Comparison of ENCODE assay signal across 8 cellular contexts in genomic region chr19:4969292-4969771, GRCh38. TPM values are rescaled to one million over a fixed set of nuclear protein-coding genes. Genes with fewer than 3 reads are reported as not detected.
DNase-seq lines count a peak whose midpoint lies in the region; ATAC-seq and TF ChIP-seq lines count a peak whose summit lies in the region.

No MANE protein-coding gene starts in this region.

- H3K4me1 ChIP-seq in DND-41 (ENCODE audit: insufficient read depth, low read length) (peaks cover 40% of the 10 kb centered on the region), ectodermal cell (ENCODE audit: control insufficient read depth, insufficient read depth, low read length) (peaks cover 15% of the 10 kb centered on the region), neutrophil (ENCODE audit: control insufficient read depth in 1 of 2, insufficient read depth in 1 of 2, low read depth in 1 of 2, low read length in 1 of 2) (peaks cover 49 to 57% of the 10 kb centered on the region in 2 experiments)

- peak overlapping the region; percentile 85 for H3K4me2 ChIP-seq in DND-41 (ENCODE audit: insufficient read depth, low read length)

- H3K27ac ChIP-seq in DND-41 (ENCODE audit: low read length) (peak overlapping the region; percentile 74), ectodermal cell (ENCODE audit: insufficient read depth, low read depth, low read length, poor library complexity, severe bottlenecking) (no peak overlapping the region), neutrophil (peak overlapping the region; percentile 97)

- H3K36me3 ChIP-seq in DND-41 (ENCODE audit: insufficient read depth, low read length) (peaks cover 8% of the 10 kb centered on the region), ectodermal cell (ENCODE audit: control insufficient read depth, insufficient read depth, low read length) (peaks cover 1% of the 10 kb centered on the region), neutrophil (no peaks in the 10 kb centered on the region)

- peak overlapping the region; percentile 83 to 96; a peak in 3 of 4 replicates for H3K4me3 ChIP-seq in DND-41 (ENCODE audit: low read depth in 1 of 2, low read length in 2 of 2)
- H3K4me3 ChIP-seq in Jurkat, Clone E6-1 (ENCODE audit: low read length): peak overlapping the region; percentile 73
- peak overlapping the region; percentile 58 for H3K4me3 ChIP-seq in ectodermal cell (ENCODE audit: insufficient read depth, low read depth, low read length)
- H3K4me3 ChIP-seq in neutrophil (ENCODE audit: low read depth in 1 of 2, low read length in 1 of 2): peak overlapping the region; percentile 76 to 98

- peaks cover 53% of the 10 kb centered on the region for H3K79me2 ChIP-seq in DND-41 (ENCODE audit: insufficient read depth, low read length)

- DNase-seq in DND-41: no peak
- no peak for DNase-seq in Jurkat, Clone E6-1 (ENCODE audit: low read depth, low spot score)
- no peak for DNase-seq in stimulated activated CD4-positive, alpha-beta T cell treated with anti-CD3 and anti-CD28 coated beads, Interleukin-4, amount 100 ng/mL, for 1 hour
- DNase-seq in AML-193 (lab: John Stamatoyannopoulos, UW): no peak
- no peak for DNase-seq in hippocampal formation (lab: John Stamatoyannopoulos, UW)
- DNase-seq in KG1 (lab: John Stamatoyannopoulos, UW): no peak

- peaks cover 35% of the 10 kb centered on the region for H4K20me1 ChIP-seq in DND-41 (ENCODE audit: insufficient read depth, low read length)

- H3K9ac ChIP-seq in DND-41 (ENCODE audit: low read depth, low read length): peak overlapping the region; percentile 68

- WGBS in ectodermal cell, 2 experiments: 0% methylated on average over 50 to 53 of the region's 54 CpGs

- H3K9me3 ChIP-seq in DND-41 (ENCODE audit: insufficient read depth, low read length, severe bottlenecking): no peaks in the 10 kb centered on the region
- no peaks in the 10 kb centered on the region for H3K9me3 ChIP-seq in ectodermal cell (ENCODE audit: control insufficient read depth, low read length)
- no peaks in the 10 kb centered on the region for H3K9me3 ChIP-seq in neutrophil

- H3K27me3 ChIP-seq in DND-41 (ENCODE audit: insufficient read depth, low read length, poor library complexity) (no peaks in the 10 kb centered on the region), ectodermal cell (ENCODE audit: control insufficient read depth, insufficient read depth, low read length, poor library complexity, severe bottlenecking) (peaks cover 8% of the 10 kb centered on the region), neutrophil (no peaks in the 10 kb centered on the region)

- no peak for ATAC-seq in DND-41 (ENCODE audit: insufficient read depth, low read depth)

- TF ChIP-seq CTCF in DND-41 (IDR thresholded peaks at IDR 0.05; ENCODE audit: borderline replicate concordance, extremely low read depth, low read length, poor library complexity, severe bottlenecking): no peak
- no peak for TF ChIP-seq CTCF in neutrophil (IDR thresholded peaks at IDR 0.05)

- H2AFZ ChIP-seq in DND-41 (ENCODE audit: low read depth, low read length): no peak overlapping the region

RNA-seq across cellular contexts. Expression of gene KDM4B, which starts 0.4 kb away (rescaled TPM):
- 21.5 TPM for polyA plus RNA-seq in Jurkat, Clone E6-1 (2012; ENCODE audit: insufficient read depth, insufficient read length)
- 33.7 TPM for polyA plus RNA-seq in ectodermal cell (2013, experiment 1 of 4)
- polyA plus RNA-seq in ectodermal cell (2013, experiment 2 of 4): 37.1 TPM
- polyA plus RNA-seq in ectodermal cell (2013, experiment 3 of 4): 26.5 TPM
- polyA plus RNA-seq in ectodermal cell (2013, experiment 4 of 4): 29.5 TPM
